ENCODE assay signal across 8 cellular contexts in genomic region chr2:231961349-231962166, GRCh38. TPM values are rescaled to one million over a fixed set of nuclear protein-coding genes. Genes with fewer than 3 reads are reported as not detected.
DNase-seq lines count a peak whose midpoint lies in the region; ATAC-seq, FAIRE-seq and TF ChIP-seq lines count a peak whose summit lies in the region.

Gene DIS3L2 (plus strand): TSS chr2:231961713. CDS start chr2:232014928, 53,215 bp downstream.

- TF ChIP-seq CTCF in BE2C (IDR thresholded peaks at IDR 0.05; ENCODE audit: low read depth, low read length): 0 out of 2 replicates have a peak, but pooled peaks have one; percentile 3

- H3K4me3 ChIP-seq in BE2C (ENCODE audit: low read depth, low read length): peak within 1 kb of the TSS; percentile 78

- no peaks in the 10 kb centered on the region for H3K4me1 ChIP-seq in BE2C

- peak within 1 kb of the TSS; percentile 82 for H3K4me3 Mint-ChIP-seq in activated CD4-positive, alpha-beta T cell treated with anti-CD3 and anti-CD28 coated beads, Interleukin-2, amount 10 ng/mL, durations not matched to agents 7 days and 5 days

- H3K9me3 Mint-ChIP-seq in activated CD4-positive, alpha-beta T cell treated with anti-CD3 and anti-CD28 coated beads, Interleukin-2, amount 10 ng/mL, durations not matched to agents 7 days and 5 days: no peaks in the 10 kb centered on the region

- H3K36me3 Mint-ChIP-seq in activated CD4-positive, alpha-beta T cell treated with anti-CD3 and anti-CD28 coated beads, Interleukin-2, amount 10 ng/mL, durations not matched to agents 7 days and 5 days (ENCODE audit: low read depth): peaks cover 12% of the 10 kb centered on the region

- no peaks in the 10 kb centered on the region for H3K9me3 ChIP-seq in BE2C

- no peaks in the 10 kb centered on the region for H3K36me3 ChIP-seq in BE2C

- H3K27me3 ChIP-seq in BE2C: no peaks in the 10 kb centered on the region

- ATAC-seq in HG03442 (IDR thresholded peaks at IDR 0.05; ENCODE audit: unreplicated experiment) (peak; percentile 87), left lobe of liver (peak; percentile 97)

- peak within 1 kb of the TSS; percentile 92 for H3K27ac Mint-ChIP-seq in activated CD4-positive, alpha-beta T cell treated with anti-CD3 and anti-CD28 coated beads, Interleukin-2, amount 10 ng/mL, durations not matched to agents 7 days and 5 days

- FAIRE-seq in GM19239 (lab: Jason Lieb, UNC): peak; percentile 74

- peaks cover 35% of the 10 kb centered on the region for H3K4me1 Mint-ChIP-seq in activated CD4-positive, alpha-beta T cell treated with anti-CD3 and anti-CD28 coated beads, Interleukin-2, amount 10 ng/mL, durations not matched to agents 7 days and 5 days

- POLR2A ChIA-PET in activated CD4-positive, alpha-beta T cell treated with anti-CD3 and anti-CD28 coated beads, Interleukin-2, amount 10 ng/mL, durations not matched to agents 7 days and 5 days (lab: Charles Lee): no interaction called here

- CTCF ChIA-PET in activated CD4-positive, alpha-beta T cell treated with anti-CD3 and anti-CD28 coated beads, Interleukin-2, amount 10 ng/mL, durations not matched to agents 7 days and 5 days (lab: Charles Lee): interaction anchor here (0.6 to 1.4 kb wide), 3 partner anchors 19 to 331 kb away, joined by 3 to 5 read pairs (median 4); no protein-coding TSS in a partner anchor

- H3K27me3 Mint-ChIP-seq in activated CD4-positive, alpha-beta T cell treated with anti-CD3 and anti-CD28 coated beads, Interleukin-2, amount 10 ng/mL, durations not matched to agents 7 days and 5 days: peaks cover 5% of the 10 kb centered on the region

- DNase-seq in BE2C: peak; percentile 87
- peak; percentile 81 for DNase-seq in GM19239 (ENCODE audit: insufficient read length, low spot score)
- peak; percentile 72 to 75 for DNase-seq in NCI-H524 (lab: John Stamatoyannopoulos, UW)
- peak; percentile 81 for DNase-seq in activated CD4-positive, alpha-beta T cell treated with anti-CD3 and anti-CD28 coated beads, Interleukin-2, amount 10 ng/mL, durations not matched to agents 7 days and 5 days
- DNase-seq in dedifferentiated amniotic fluid mesenchymal stem cell (ENCODE audit: extremely low spot score): peak; percentile 75
- peak; percentile 89 for DNase-seq in left lobe of liver (ENCODE audit: low spot score)
- peak; percentile 66 for DNase-seq in stimulated activated CD4-positive, alpha-beta T cell treated with anti-CD3 and anti-CD28 coated beads, Interleukin-2, amount 100 ng/mL, for 4 hours (ENCODE audit: low read depth)

RNA-seq across cellular contexts. Expression of gene DIS3L2, which starts in this region (rescaled TPM):
- polyA plus RNA-seq in BE2C (2012; ENCODE audit: insufficient read depth, insufficient read length, low read depth): 60.5 TPM
- total RNA-seq in activated CD4-positive, alpha-beta T cell treated with anti-CD3 and anti-CD28 coated beads, Interleukin-2, amount 10 ng/mL, durations not matched to agents 7 days and 5 days: 10 to 100 TPM; 40.2 to 43.4 TPM
- total RNA-seq in left lobe of liver: 14.1 TPM

Comparison
In these comparisons a context has a peak if more than half of its experiments do, and no peak if none do; other contexts are left out.
1. Peak in every context shown above with its lines: DNase-seq, ATAC-seq and H3K4me3 ChIP-seq.